Comparison of ENCODE assay signal across 12 cellular contexts in the genomic region with DNA sequence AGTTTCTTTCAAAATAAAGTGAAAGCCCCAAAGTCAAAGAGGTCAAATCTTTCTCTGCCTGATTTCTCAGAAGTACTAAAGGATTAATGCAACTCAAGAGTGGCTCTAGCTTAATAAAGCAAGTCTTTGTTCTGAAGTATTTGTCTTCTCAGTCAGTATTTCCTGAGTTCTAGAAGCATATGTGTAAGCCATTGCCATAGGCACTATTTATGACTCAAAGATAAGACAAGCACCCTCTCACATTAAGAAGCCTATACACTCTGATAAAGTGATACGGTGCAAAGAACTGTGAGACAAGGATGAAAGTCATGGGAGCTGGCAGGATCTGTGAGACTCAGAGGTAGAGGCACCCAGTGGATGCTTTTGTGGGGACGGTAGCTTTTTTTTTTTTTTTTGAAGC.
"Had no signal": no experiment of that assay in that cellular context is flagged by ENCODE, and none has a peak within 500 bp of the region (broad histone marks: within the 10 kb centered on the region; RNA-seq: fewer than 3 reads in every experiment).

No MANE protein-coding gene starts in this region.

- H3K4me1 ChIP-seq: esophagus squamous epithelium, upper lobe of right lung had no signal

- H3K4me3 ChIP-seq: esophagus squamous epithelium, thoracic aorta, upper lobe of right lung had no signal

- H3K36me3 ChIP-seq: esophagus squamous epithelium, thoracic aorta, upper lobe of right lung had no signal

- H3K27me3 ChIP-seq: esophagus squamous epithelium, upper lobe of right lung had no signal

- DNase-seq: activated CD4-positive, alpha-beta T cell treated with anti-CD3 and anti-CD28 coated beads, Interleukin-2, amount 50 U/mL, for 1 hour; activated CD4-positive, CD25-positive, alpha-beta regulatory T cell; activated CD8-positive, alpha-beta memory T cell treated with anti-CD3 and anti-CD28 coated beads for 24 hours; anterior cingulate cortex; esophagus squamous epithelium; foreskin fibroblast; kidney glomerular epithelial cell; midbrain; stimulated activated CD4-positive, alpha-beta T cell treated with anti-CD3 and anti-CD28 coated beads, Interleukin-12 subunit alpha, Interleukin-12 subunit beta, amount 100 ng/mL, for 4 hours; upper lobe of right lung had no signal

- ATAC-seq: stimulated activated effector memory CD8-positive, alpha-beta T cell treated with anti-CD3 and anti-CD28 coated beads, Interleukin-12 subunit alpha, Interleukin-12 subunit beta, amount 100 ng/mL, for 72 hours; upper lobe of right lung had no signal

- H3K27ac ChIP-seq: esophagus squamous epithelium, thoracic aorta, upper lobe of right lung had no signal

- H3K9me3 ChIP-seq: esophagus squamous epithelium, thoracic aorta, upper lobe of right lung had no signal
